In the genomic region with DNA sequence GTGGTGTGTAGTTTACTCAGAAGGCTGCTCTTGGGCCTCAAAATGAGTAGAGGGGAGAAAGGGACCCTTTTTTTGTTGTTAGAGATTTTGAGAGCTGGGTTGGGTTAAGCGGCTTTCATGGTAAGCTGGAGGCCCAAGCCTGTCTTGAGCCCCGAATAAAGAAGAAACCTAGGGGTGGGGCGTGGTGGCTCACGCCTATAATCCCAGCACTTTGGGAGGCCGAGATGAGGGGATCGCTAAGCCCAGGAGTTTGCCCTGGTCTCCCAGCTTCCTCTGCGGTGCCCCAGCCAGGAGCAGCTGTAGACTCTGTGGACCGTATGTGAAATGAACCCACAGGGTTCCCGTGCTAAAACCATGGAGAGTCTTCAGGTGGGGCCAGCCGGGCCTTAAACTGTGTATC, we compare ENCODE assay signal across 15 cellular contexts.
"Had no signal": no experiment of that assay in that cellular context is flagged by ENCODE, and none has a peak within 500 bp of the region (broad histone marks: within the 10 kb centered on the region; RNA-seq: fewer than 3 reads in every experiment).

No MANE protein-coding gene starts in this region.

- H3K27me3 ChIP-seq: esophagus squamous epithelium had no signal

- ATAC-seq: activated CD4-positive, alpha-beta T cell treated with anti-CD3 and anti-CD28 coated beads for 36 hours; activated CD8-positive, alpha-beta memory T cell treated with anti-CD3 and anti-CD28 coated beads, Interleukin-2, amount 10 ng/mL, durations not matched to agents 7 days and 5 days; effector memory CD8-positive, alpha-beta T cell; WTC11 had no signal

- DNase-seq: activated CD4-positive, alpha-beta memory T cell treated with anti-CD3 and anti-CD28 coated beads for 36 hours; activated CD4-positive, alpha-beta T cell treated with anti-CD3 and anti-CD28 coated beads for 36 hours; activated CD8-positive, alpha-beta memory T cell treated with anti-CD3 and anti-CD28 coated beads, Interleukin-2, amount 10 ng/mL, durations not matched to agents 7 days and 5 days; activated naive CD4-positive, alpha-beta T cell; activated naive CD8-positive, alpha-beta T cell treated with anti-CD3 and anti-CD28 coated beads for 36 hours; amniotic stem cell; dermis blood vessel endothelial cell; effector memory CD8-positive, alpha-beta T cell; esophagus squamous epithelium; stimulated activated CD4-positive, alpha-beta T cell treated with anti-CD3 and anti-CD28 coated beads, Interleukin-4, amount 100 ng/mL, for 4 hours; stimulated activated naive CD4-positive, alpha-beta T cell; T-helper 2 cell had no signal

- H3K4me3 Mint-ChIP-seq: activated CD4-positive, alpha-beta memory T cell treated with anti-CD3 and anti-CD28 coated beads for 36 hours; activated CD4-positive, alpha-beta T cell treated with anti-CD3 and anti-CD28 coated beads for 36 hours; activated CD8-positive, alpha-beta memory T cell treated with anti-CD3 and anti-CD28 coated beads, Interleukin-2, amount 10 ng/mL, durations not matched to agents 7 days and 5 days; activated naive CD8-positive, alpha-beta T cell treated with anti-CD3 and anti-CD28 coated beads for 36 hours; effector memory CD8-positive, alpha-beta T cell; nephron; WTC11 had no signal

- H3K27ac ChIP-seq: esophagus squamous epithelium had no signal

- H3K4me1 Mint-ChIP-seq: activated CD8-positive, alpha-beta memory T cell treated with anti-CD3 and anti-CD28 coated beads, Interleukin-2, amount 10 ng/mL, durations not matched to agents 7 days and 5 days; activated naive CD8-positive, alpha-beta T cell treated with anti-CD3 and anti-CD28 coated beads for 36 hours had no signal

- H3K27ac Mint-ChIP-seq: activated CD4-positive, alpha-beta memory T cell treated with anti-CD3 and anti-CD28 coated beads for 36 hours; activated CD4-positive, alpha-beta T cell treated with anti-CD3 and anti-CD28 coated beads for 36 hours; activated CD8-positive, alpha-beta memory T cell treated with anti-CD3 and anti-CD28 coated beads, Interleukin-2, amount 10 ng/mL, durations not matched to agents 7 days and 5 days; activated naive CD8-positive, alpha-beta T cell treated with anti-CD3 and anti-CD28 coated beads for 36 hours; WTC11 had no signal

- H3K9me3 ChIP-seq: esophagus squamous epithelium, prostate gland had no signal

- H3K9me3 Mint-ChIP-seq: activated CD4-positive, alpha-beta memory T cell treated with anti-CD3 and anti-CD28 coated beads for 36 hours; activated naive CD8-positive, alpha-beta T cell treated with anti-CD3 and anti-CD28 coated beads for 36 hours; effector memory CD8-positive, alpha-beta T cell; nephron; WTC11 had no signal

- H3K36me3 Mint-ChIP-seq: activated CD4-positive, alpha-beta memory T cell treated with anti-CD3 and anti-CD28 coated beads for 36 hours; activated naive CD8-positive, alpha-beta T cell treated with anti-CD3 and anti-CD28 coated beads for 36 hours; WTC11 had no signal

- H3K36me3 ChIP-seq: prostate gland had no signal

- H3K4me3 ChIP-seq: esophagus squamous epithelium, prostate gland had no signal

- H3K27me3 Mint-ChIP-seq: activated CD4-positive, alpha-beta memory T cell treated with anti-CD3 and anti-CD28 coated beads for 36 hours; activated CD4-positive, alpha-beta T cell treated with anti-CD3 and anti-CD28 coated beads for 36 hours; activated CD8-positive, alpha-beta memory T cell treated with anti-CD3 and anti-CD28 coated beads, Interleukin-2, amount 10 ng/mL, durations not matched to agents 7 days and 5 days; activated naive CD8-positive, alpha-beta T cell treated with anti-CD3 and anti-CD28 coated beads for 36 hours; effector memory CD8-positive, alpha-beta T cell had no signal
